Comparison of ENCODE assay signal across 1 cellular context in the genomic region with DNA sequence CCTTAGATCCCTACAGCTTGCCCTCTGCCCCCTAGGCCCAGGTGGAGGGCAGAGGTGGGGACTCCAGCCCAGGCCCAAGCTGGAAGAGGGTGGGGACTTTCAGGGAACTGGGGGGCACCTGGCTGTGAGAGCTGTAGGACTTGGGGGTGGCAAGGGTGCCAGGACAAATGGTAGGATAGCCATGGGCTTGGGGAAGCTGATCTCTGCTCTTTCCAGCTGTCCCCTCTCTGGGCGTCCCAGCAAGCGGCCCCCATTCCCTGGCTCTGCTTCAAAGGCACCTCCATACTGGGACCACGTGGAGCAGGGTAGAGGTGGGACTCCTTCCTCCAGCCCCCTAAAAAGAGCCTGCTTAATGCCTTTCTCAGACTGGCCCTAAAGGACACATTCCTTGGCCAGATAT.
TF ChIP-seq lines count a peak whose summit lies in the region.

No MANE protein-coding gene starts in this region.

TF ChIP-seq in HepG2, 621 proteins besides CTCF, POLR2A, EP300 and RAD21:
- TF ChIP-seq, protein P1, sequence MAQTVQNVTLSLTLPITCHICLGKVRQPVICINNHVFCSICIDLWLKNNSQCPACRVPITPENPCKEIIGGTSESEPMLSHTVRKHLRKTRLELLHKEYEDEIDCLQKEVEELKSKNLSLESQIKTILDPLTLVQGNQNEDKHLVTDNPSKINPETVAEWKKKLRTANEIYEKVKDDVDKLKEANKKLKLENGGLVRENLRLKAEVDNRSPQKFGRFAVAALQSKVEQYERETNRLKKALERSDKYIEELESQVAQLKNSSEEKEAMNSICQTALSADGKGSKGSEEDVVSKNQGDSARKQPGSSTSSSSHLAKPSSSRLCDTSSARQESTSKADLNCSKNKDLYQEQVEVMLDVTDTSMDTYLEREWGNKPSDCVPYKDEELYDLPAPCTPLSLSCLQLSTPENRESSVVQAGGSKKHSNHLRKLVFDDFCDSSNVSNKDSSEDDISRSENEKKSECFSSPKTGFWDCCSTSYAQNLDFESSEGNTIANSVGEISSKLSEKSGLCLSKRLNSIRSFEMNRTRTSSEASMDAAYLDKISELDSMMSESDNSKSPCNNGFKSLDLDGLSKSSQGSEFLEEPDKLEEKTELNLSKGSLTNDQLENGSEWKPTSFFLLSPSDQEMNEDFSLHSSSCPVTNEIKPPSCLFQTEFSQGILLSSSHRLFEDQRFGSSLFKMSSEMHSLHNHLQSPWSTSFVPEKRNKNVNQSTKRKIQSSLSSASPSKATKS (CRISPR knock-in tag; IDR thresholded peaks at IDR 0.05), result no peak
- TF ChIP-seq ZNF709 (CRISPR knock-in tag; IDR thresholded peaks at IDR 0.05) (no peak), PHF5A (CRISPR knock-in tag; IDR thresholded peaks at IDR 0.05; ENCODE audit: low read depth, unreplicated experiment) (no peak), MAZ (IDR thresholded peaks at IDR 0.05; ENCODE audit: borderline replicate concordance, low read depth, low read length) (no peak), MAZ (CRISPR knock-in tag; IDR thresholded peaks at IDR 0.05; ENCODE audit: low read depth) (no peak), SAFB2 (CRISPR knock-in tag; IDR thresholded peaks at IDR 0.05; ENCODE audit: borderline replicate concordance, low read depth) (0 out of 2 replicates have a peak, but pooled peaks have one; percentile 29), AKNA (CRISPR knock-in tag; IDR thresholded peaks at IDR 0.05; ENCODE audit: borderline replicate concordance) (no peak), POLR2G (IDR thresholded peaks at IDR 0.05; ENCODE audit: low read depth, low read length) (peak; percentile 18; the same call in 1 of the 2 replicates), KIAA2018 (CRISPR knock-in tag; IDR thresholded peaks at IDR 0.05; ENCODE audit: borderline replicate concordance) (no peak), SP5 (CRISPR knock-in tag; IDR thresholded peaks at IDR 0.05; ENCODE audit: borderline replicate concordance, low read depth) (no peak), ZNF572 (CRISPR knock-in tag; IDR thresholded peaks at IDR 0.05) (0 out of 2 replicates have a peak, but pooled peaks have one; percentile 36)
- TF ChIP-seq, protein P2, sequence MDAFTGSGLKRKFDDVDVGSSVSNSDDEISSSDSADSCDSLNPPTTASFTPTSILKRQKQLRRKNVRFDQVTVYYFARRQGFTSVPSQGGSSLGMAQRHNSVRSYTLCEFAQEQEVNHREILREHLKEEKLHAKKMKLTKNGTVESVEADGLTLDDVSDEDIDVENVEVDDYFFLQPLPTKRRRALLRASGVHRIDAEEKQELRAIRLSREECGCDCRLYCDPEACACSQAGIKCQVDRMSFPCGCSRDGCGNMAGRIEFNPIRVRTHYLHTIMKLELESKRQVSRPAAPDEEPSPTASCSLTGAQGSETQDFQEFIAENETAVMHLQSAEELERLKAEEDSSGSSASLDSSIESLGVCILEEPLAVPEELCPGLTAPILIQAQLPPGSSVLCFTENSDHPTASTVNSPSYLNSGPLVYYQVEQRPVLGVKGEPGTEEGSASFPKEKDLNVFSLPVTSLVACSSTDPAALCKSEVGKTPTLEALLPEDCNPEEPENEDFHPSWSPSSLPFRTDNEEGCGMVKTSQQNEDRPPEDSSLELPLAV (CRISPR knock-in tag; conservative IDR thresholded peaks at IDR 0.05; ENCODE audit: low read depth), result no peak
- TF ChIP-seq, protein P3, sequence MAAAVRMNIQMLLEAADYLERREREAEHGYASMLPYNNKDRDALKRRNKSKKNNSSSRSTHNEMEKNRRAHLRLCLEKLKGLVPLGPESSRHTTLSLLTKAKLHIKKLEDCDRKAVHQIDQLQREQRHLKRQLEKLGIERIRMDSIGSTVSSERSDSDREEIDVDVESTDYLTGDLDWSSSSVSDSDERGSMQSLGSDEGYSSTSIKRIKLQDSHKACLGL (CRISPR knock-in tag; IDR thresholded peaks at IDR 0.05), result no peak
- TF ChIP-seq, protein P4, sequence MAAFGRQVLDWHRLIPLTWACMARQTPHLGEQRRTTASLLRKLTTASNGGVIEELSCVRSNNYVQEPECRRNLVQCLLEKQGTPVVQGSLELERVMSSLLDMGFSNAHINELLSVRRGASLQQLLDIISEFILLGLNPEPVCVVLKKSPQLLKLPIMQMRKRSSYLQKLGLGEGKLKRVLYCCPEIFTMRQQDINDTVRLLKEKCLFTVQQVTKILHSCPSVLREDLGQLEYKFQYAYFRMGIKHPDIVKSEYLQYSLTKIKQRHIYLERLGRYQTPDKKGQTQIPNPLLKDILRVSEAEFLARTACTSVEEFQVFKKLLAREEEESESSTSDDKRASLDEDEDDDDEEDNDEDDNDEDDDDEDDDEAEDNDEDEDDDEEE (CRISPR knock-in tag; IDR thresholded peaks at IDR 0.05), result no peak
